Comparison of ENCODE assay signal across 8 cellular contexts in genomic region chr6:33316603-33317417, GRCh38. TPM values are rescaled to one million over a fixed set of nuclear protein-coding genes. Genes with fewer than 3 reads are reported as not detected.
DNase-seq lines count a peak whose midpoint lies in the region; ATAC-seq and TF ChIP-seq lines count a peak whose summit lies in the region.

No MANE protein-coding gene starts in this region.

- H3K36me3 ChIP-seq in heart left ventricle (peaks cover 0 to 35% (median 27%) of the 10 kb centered on the region in 9 donors), uterus (no peaks in the 10 kb centered on the region)

- H3K4me1 Mint-ChIP-seq in brain = peaks cover 93% of the 10 kb centered on the region
- H3K4me1 Mint-ChIP-seq in memory B cell = peaks cover 58% of the 10 kb centered on the region

- H3K36me3 Mint-ChIP-seq in brain (peaks cover 37% of the 10 kb centered on the region), memory B cell (peaks cover 34% of the 10 kb centered on the region)

- ATAC-seq in heart left ventricle = peak in 1 of 4 donors; percentile 1
- ATAC-seq in left cardiac atrium = no peak
- no peak for ATAC-seq in memory B cell (ENCODE audit: low read depth)
- no peak for ATAC-seq in GM19397 (IDR thresholded peaks at IDR 0.05; ENCODE audit: unreplicated experiment)
- no peak for ATAC-seq in GM21367 (IDR thresholded peaks at IDR 0.05; ENCODE audit: unreplicated experiment)

- H3K9me3 ChIP-seq in heart left ventricle (no peaks in the 10 kb centered on the region), uterus (no peaks in the 10 kb centered on the region)

- H3K4me3 ChIP-seq in heart left ventricle (peak overlapping the region in 11 of 12 donors; percentile 24 to 77 (median 64)), uterus (peak overlapping the region; percentile 41 to 56)

- H3K27me3 Mint-ChIP-seq in brain (peaks cover 13% of the 10 kb centered on the region), memory B cell (no peaks in the 10 kb centered on the region)

- H3K9me3 Mint-ChIP-seq in brain (peaks cover 0 to 7% (median 0%) of the 10 kb centered on the region in 5 experiments), memory B cell (no peaks in the 10 kb centered on the region)

- no peak for TF ChIP-seq CTCF in heart left ventricle (IDR thresholded peaks at IDR 0.05)
- no peak for TF ChIP-seq CTCF in brain (conservative IDR thresholded peaks at IDR 0.05)
- no peak for TF ChIP-seq CTCF in uterus (IDR thresholded peaks at IDR 0.05)

- peak in 3 of 5 donors; percentile 56 to 69 (median 57) for DNase-seq in heart left ventricle
- no peak for DNase-seq in left cardiac atrium
- no peak for DNase-seq in memory B cell (ENCODE audit: low spot score in 2 of 2)
- DNase-seq in uterus = no peak
- DNase-seq in DMS79 (lab: John Stamatoyannopoulos, UW) = no peak

- intact Hi-C loops in heart left ventricle (cut with DNase I) = no loop called here
- intact Hi-C loops in left cardiac atrium (cut with DNase I) = no loop called here
- intact Hi-C loops in uterus (cut with DNase I; ENCODE audit: low total_unique reads) = no loop called here

- H3K27ac ChIP-seq in heart left ventricle (peak overlapping the region in 11 of 12 donors; percentile 54 to 88 (median 84)), uterus (peak overlapping the region; percentile 89 to 90)

- H3K4me3 Mint-ChIP-seq in brain (peak overlapping the region; percentile 81 to 99 (median 99)), memory B cell (peak overlapping the region; percentile 99)

- H3K27me3 ChIP-seq in heart left ventricle = no peaks in the 10 kb centered on the region
- no peaks in the 10 kb centered on the region for H3K27me3 ChIP-seq in uterus

- H3K27ac Mint-ChIP-seq in brain = peak overlapping the region; percentile 72 to 98 (median 78)
- peak overlapping the region; percentile 100 for H3K27ac Mint-ChIP-seq in memory B cell

- TF ChIP-seq POLR2A in heart left ventricle (IDR thresholded peaks at IDR 0.05) (no peak), uterus (IDR thresholded peaks at IDR 0.05) (no peak)

- H3K4me1 ChIP-seq in heart left ventricle = peaks cover 3 to 74% (median 50%) of the 10 kb centered on the region in 12 donors
- peaks cover 2 to 13% of the 10 kb centered on the region in 2 donors for H3K4me1 ChIP-seq in uterus

- 67 to 73% (median 71%) methylated on average over 17 to 19 of the region's 19 CpGs for WGBS in heart left ventricle, 4 donors

RNA-seq across cellular contexts. Expression of gene ZBTB22, which starts 0.7 kb away (rescaled TPM):
- total RNA-seq in heart left ventricle (10 to 100 TPM; 10.9 to 22.1 (median 14.0) TPM), left cardiac atrium (10 to 100 TPM; 14.1 to 15.7 TPM), uterus (10 to 100 TPM in 2 of 4 donors, 1 to 10 TPM in 2; 3.8 to 31.3 (median 16.0) TPM)
- polyA plus RNA-seq in heart left ventricle (10 to 100 TPM in 1 of 2 donors, 1 to 10 TPM in 1; 7.5 to 15.5 TPM), brain (ENCODE audit: insufficient read depth, low read depth, low replicate concordance) (29.4 TPM)

RNA-seq across cellular contexts. Expression of gene TAPBP, which starts 2.9 kb away (rescaled TPM):
- 100 to 1,000 TPM in 5 of 9 donors, 10 to 100 TPM in 4; 51.6 to 248 (median 107) TPM for total RNA-seq in heart left ventricle
- 10 to 100 TPM; 28.3 to 36.9 TPM for polyA plus RNA-seq in heart left ventricle
- 10 to 100 TPM; 74.0 to 80.9 TPM for total RNA-seq in left cardiac atrium
- 45.5 TPM for polyA plus RNA-seq in brain (ENCODE audit: insufficient read depth, low read depth, low replicate concordance)
- 10 to 100 TPM; 17.6 to 83.9 (median 41.4) TPM for total RNA-seq in uterus

RNA-seq across cellular contexts. Expression of gene DAXX, which starts 5.9 kb away (rescaled TPM):
- 10 to 100 TPM; 15.6 to 46.4 (median 18.7) TPM for total RNA-seq in heart left ventricle
- polyA plus RNA-seq in heart left ventricle = 10 to 100 TPM; 13.8 to 30.8 TPM
- total RNA-seq in left cardiac atrium = 10 to 100 TPM; 16.2 to 22.5 TPM
- polyA plus RNA-seq in brain (ENCODE audit: insufficient read depth, low read depth, low replicate concordance) = 89.8 TPM
- total RNA-seq in uterus = 100 to 1,000 TPM in 1 of 4 donors, 10 to 100 TPM in 3; 18.2 to 120 (median 32.3) TPM

RNA-seq across cellular contexts. Expression of gene RGL2, which starts 18.1 kb away (rescaled TPM):
- total RNA-seq in heart left ventricle = 10 to 100 TPM; 39.3 to 61.1 (median 48.4) TPM
- polyA plus RNA-seq in heart left ventricle = 10 to 100 TPM; 34.9 to 67.8 TPM
- 10 to 100 TPM; 48.5 to 54.3 TPM for total RNA-seq in left cardiac atrium
- polyA plus RNA-seq in brain (ENCODE audit: insufficient read depth, low read depth, low replicate concordance) = 44.9 TPM
- 100 to 1,000 TPM in 1 of 4 donors, 10 to 100 TPM in 3; 34.4 to 118 (median 36.0) TPM for total RNA-seq in uterus

RNA-seq across cellular contexts. Expression of gene PFDN6, which starts 27.4 kb away (rescaled TPM):
- 10 to 100 TPM; 29.2 to 62.2 (median 43.2) TPM for total RNA-seq in heart left ventricle
- polyA plus RNA-seq in heart left ventricle = 100 to 1,000 TPM; 243 to 287 TPM
- total RNA-seq in left cardiac atrium = 10 to 100 TPM; 43.9 to 47.5 TPM
- polyA plus RNA-seq in brain (ENCODE audit: insufficient read depth, low read depth, low replicate concordance) = 155 TPM
- 10 to 100 TPM; 13.6 to 33.5 (median 21.6) TPM for total RNA-seq in uterus

Comparison
In these comparisons a context has a peak if more than half of its experiments do, and no peak if none do; other contexts are left out.
1. DNase-seq: peak in heart left ventricle (3 of 5); none in left cardiac atrium (single experiment), memory B cell (0 of 2), uterus (0 of 2) and DMS79 (single experiment).